8 cellular contexts compared by ENCODE assay signal in genomic region chr10:69914373-69915268, GRCh38.
A peak's percentile ranks its signal among the peaks of the same experiment; 100 is the strongest.
DNase-seq lines count a peak whose midpoint lies in the region; ATAC-seq and TF ChIP-seq lines count a peak whose summit lies in the region.

No MANE protein-coding gene starts in this region.

- no peak overlapping the region for H3K4me3 Mint-ChIP-seq in activated naive CD4-positive, alpha-beta T cell treated with anti-CD3 and anti-CD28 coated beads, Interleukin-2, amount 10 ng/mL, durations not matched to agents 7 days and 5 days

- no peak overlapping the region for H3K27ac ChIP-seq in SJSA1
- no peak overlapping the region for H3K27ac ChIP-seq in upper lobe of left lung

- H3K27me3 ChIP-seq in SJSA1 (replicated peaks) (no peaks in the 10 kb centered on the region), upper lobe of left lung (no peaks in the 10 kb centered on the region)

- peak; percentile 70 to 79 for ATAC-seq in upper lobe of left lung (ENCODE audit: low FRiP score in 2 of 2)

- H3K4me1 Mint-ChIP-seq in activated naive CD4-positive, alpha-beta T cell treated with anti-CD3 and anti-CD28 coated beads, Interleukin-2, amount 10 ng/mL, durations not matched to agents 7 days and 5 days, result no peaks in the 10 kb centered on the region

- H3K36me3 Mint-ChIP-seq in activated naive CD4-positive, alpha-beta T cell treated with anti-CD3 and anti-CD28 coated beads, Interleukin-2, amount 10 ng/mL, durations not matched to agents 7 days and 5 days, result no peaks in the 10 kb centered on the region

- TF ChIP-seq POLR2A in upper lobe of left lung (IDR thresholded peaks at IDR 0.05), result peak in 1 of 4 donors; percentile 11

- H3K36me3 ChIP-seq in SJSA1 (peaks cover 5% of the 10 kb centered on the region), upper lobe of left lung (no peaks in the 10 kb centered on the region)

- H3K4me3 ChIP-seq in SJSA1, result no peak overlapping the region
- no peak overlapping the region for H3K4me3 ChIP-seq in upper lobe of left lung

- H3K27ac Mint-ChIP-seq in activated naive CD4-positive, alpha-beta T cell treated with anti-CD3 and anti-CD28 coated beads, Interleukin-2, amount 10 ng/mL, durations not matched to agents 7 days and 5 days, result no peak overlapping the region

- peaks cover 43% of the 10 kb centered on the region for H3K27me3 Mint-ChIP-seq in activated naive CD4-positive, alpha-beta T cell treated with anti-CD3 and anti-CD28 coated beads, Interleukin-2, amount 10 ng/mL, durations not matched to agents 7 days and 5 days

- CTCF ChIA-PET in activated naive CD4-positive, alpha-beta T cell treated with anti-CD3 and anti-CD28 coated beads, Interleukin-2, amount 10 ng/mL, durations not matched to agents 7 days and 5 days (lab: Charles Lee), result interaction anchor here (0.6 to 5.1 kb wide), 31 partner anchors 9 to 400 kb away, joined by 3 to 58 read pairs (median 4); partner anchors contain the start of gene COL13A1

- TF ChIP-seq EP300 in upper lobe of left lung (IDR thresholded peaks at IDR 0.05), result no peak

- no peaks in the 10 kb centered on the region for H3K9me3 ChIP-seq in SJSA1 (replicated peaks)
- H3K9me3 ChIP-seq in upper lobe of left lung, result no peaks in the 10 kb centered on the region

- no peaks in the 10 kb centered on the region for H3K9me3 Mint-ChIP-seq in activated naive CD4-positive, alpha-beta T cell treated with anti-CD3 and anti-CD28 coated beads, Interleukin-2, amount 10 ng/mL, durations not matched to agents 7 days and 5 days

- TF ChIP-seq CTCF in upper lobe of left lung (IDR thresholded peaks at IDR 0.05), result peak; percentile 74 to 94 (median 88)

- intact Hi-C loops in head of caudate nucleus (cut with DNase I) (loop anchor here (5.0 kb wide), 1 partner anchor 272 kb away; no protein-coding TSS in a partner anchor), posterior cingulate gyrus (cut with DNase I) (loop anchor here (1.0 to 2.0 kb wide), 2 partner anchors 128 to 270 kb away; no protein-coding TSS in a partner anchor)

- DNase-seq in EL (peak; percentile 65), HuH-7.5 (ENCODE audit: low spot score) (peak; percentile 66), SJSA1 (ENCODE audit: low read depth in 1 of 2, low spot score in 2 of 2) (peak; percentile 67 to 75), head of caudate nucleus (peak; percentile 59 to 90 (median 78)), posterior cingulate gyrus (peak; percentile 50 to 95 (median 83)), upper lobe of left lung (peak in 1 of 2 donors; percentile 65), COR-L47 (lab: John Stamatoyannopoulos, UW) (no peak)
- DNase-seq in activated naive CD4-positive, alpha-beta T cell treated with anti-CD3 and anti-CD28 coated beads, Interleukin-2, amount 10 ng/mL, durations not matched to agents 7 days and 5 days, result peak; percentile 73

- WGBS in upper lobe of left lung, 2 donors, result 27 to 39% methylated on average over 8 to 13 of the region's 13 CpGs

- H3K4me1 ChIP-seq in SJSA1 (replicated peaks), result no peaks in the 10 kb centered on the region
- H3K4me1 ChIP-seq in upper lobe of left lung, result peaks cover 14 to 28% (median 20%) of the 10 kb centered on the region in 4 donors
